16 cellular contexts compared by ENCODE assay signal in genomic region chr11:78216571-78217287, GRCh38. TPM values are rescaled to one million over a fixed set of nuclear protein-coding genes. Genes with fewer than 3 reads are reported as not detected.
DNase-seq lines count a peak whose midpoint lies in the region; ATAC-seq, FAIRE-seq and TF ChIP-seq lines count a peak whose summit lies in the region.
"Had no signal": no experiment of that assay in that cellular context is flagged by ENCODE, and none has a peak within 500 bp of the region (broad histone marks: within the 10 kb centered on the region; RNA-seq: fewer than 3 reads in every experiment).

No MANE protein-coding gene starts in this region.

- no peaks in the 10 kb centered on the region for H3K27me3 ChIP-seq in Karpas-422 (ENCODE audit: low read length)
- H3K27me3 ChIP-seq: hepatocyte, upper lobe of left lung had no signal

- H3K4me3 ChIP-seq in fibroblast of the aortic adventitia (ENCODE audit: low read depth, low read length) (no peak overlapping the region), Karpas-422 (ENCODE audit: low read length) (no peak overlapping the region)
- H3K4me3 ChIP-seq: hepatocyte, skin epidermis, upper lobe of left lung had no signal

- H3K36me3 Mint-ChIP-seq in T-helper 17 cell (ENCODE audit: low read depth) = peaks cover 13% of the 10 kb centered on the region

- no peak overlapping the region for H3K4me2 ChIP-seq in Karpas-422 (ENCODE audit: low read depth, low read length, poor library complexity, severe bottlenecking)
- H3K4me2 ChIP-seq: hepatocyte had no signal

- no peak overlapping the region for H3K4me3 Mint-ChIP-seq in T-helper 17 cell

- no peaks in the 10 kb centered on the region for H3K4me1 ChIP-seq in Karpas-422 (ENCODE audit: low read length)
- H3K4me1 ChIP-seq: parathyroid adenoma, upper lobe of left lung had no signal

- H3K9ac ChIP-seq in Karpas-422 (ENCODE audit: low read length) = no peak overlapping the region
- H3K9ac ChIP-seq: parathyroid adenoma had no signal

- H3K36me3 ChIP-seq in Karpas-422 (ENCODE audit: insufficient read depth, low read length) = no peaks in the 10 kb centered on the region

- no peak for FAIRE-seq in urothelium cell line (lab: Jason Lieb, UNC)

- peak; percentile 17 for DNase-seq in activated effector memory CD4-positive, alpha-beta T cell treated with anti-CD3 and anti-CD28 coated beads, Interleukin-2, amount 50 U/mL, for 16 hours
- DNase-seq in activated effector memory CD4-positive, alpha-beta T cell treated with Interleukin-2 at 50 U/mL for 16 hours = no peak
- DNase-seq in T-helper 17 cell = no peak
- peak; percentile 31 for DNase-seq in fibroblast of the aortic adventitia (ENCODE audit: low read depth)
- peak; percentile 29 for DNase-seq in urothelium cell line (ENCODE audit: low spot score)
- DNase-seq in Karpas-422 = no peak
- no peak for DNase-seq in dermis blood vessel endothelial cell
- DNase-seq: cortex of kidney; left cardiac atrium; NCI-H1105; stimulated activated CD4-positive, alpha-beta T cell treated with anti-CD3 and anti-CD28 coated beads, Interleukin-4, amount 100 ng/mL, for 4 hours; upper lobe of left lung had no signal

- no peaks in the 10 kb centered on the region for H3K9me2 ChIP-seq in Karpas-422 (replicated peaks; ENCODE audit: insufficient read depth, low read length)

- no peaks in the 10 kb centered on the region for H4K20me1 ChIP-seq in Karpas-422 (ENCODE audit: insufficient read depth, low read depth, low read length)

- ATAC-seq in T-helper 17 cell = no peak
- ATAC-seq in HG02938 (IDR thresholded peaks at IDR 0.05; ENCODE audit: unreplicated experiment) = no peak

- H3K27ac Mint-ChIP-seq in T-helper 17 cell = peak overlapping the region; percentile 39

- H2AFZ ChIP-seq in Karpas-422 (ENCODE audit: low read length) = no peak overlapping the region
- H2AFZ ChIP-seq: hepatocyte, parathyroid adenoma had no signal

- no peak for TF ChIP-seq CTCF in fibroblast of the aortic adventitia (IDR thresholded peaks at IDR 0.05; ENCODE audit: insufficient read depth, low read length)

- H3K79me2 ChIP-seq in Karpas-422 (ENCODE audit: low read length) = no peaks in the 10 kb centered on the region
- H3K79me2 ChIP-seq: hepatocyte, parathyroid adenoma had no signal

- H3K27me3 Mint-ChIP-seq in T-helper 17 cell = no peaks in the 10 kb centered on the region

- H3K4me1 Mint-ChIP-seq in T-helper 17 cell = peaks cover 14% of the 10 kb centered on the region

- H3K9me3 ChIP-seq in T-helper 17 cell (ENCODE audit: control insufficient read depth, low read length, poor library complexity, severe bottlenecking) (no peaks in the 10 kb centered on the region), Karpas-422 (ENCODE audit: low read length) (no peaks in the 10 kb centered on the region)
- H3K9me3 ChIP-seq: upper lobe of left lung had no signal

- H3K27ac ChIP-seq in Karpas-422 (ENCODE audit: low read length) = no peak overlapping the region
- H3K27ac ChIP-seq: hepatocyte, parathyroid adenoma, skin epidermis, upper lobe of left lung had no signal

RNA-seq across cellular contexts. Expression of gene USP35, which starts 28.0 kb away (rescaled TPM):
- total RNA-seq in T-helper 17 cell = 10 to 100 TPM; 10.5 to 13.4 TPM
- total RNA-seq in fibroblast of the aortic adventitia (ENCODE audit: low replicate concordance) = 10.2 and 32.2 TPM in 2 replicates
- 1.7 and 2.5 TPM in 2 replicates for total RNA-seq in Karpas-422 (2014; rRNA removed; shearing (Covaris generic); ENCODE audit: low replicate concordance)
- total RNA-seq in dermis blood vessel endothelial cell = 8.1 and 9.7 TPM in 2 replicates

RNA-seq across cellular contexts. Expression of gene KCTD21, which starts 28.3 kb away (rescaled TPM):
- total RNA-seq in T-helper 17 cell (1 to 10 TPM; 2.4 to 4.0 TPM), fibroblast of the aortic adventitia (ENCODE audit: low replicate concordance) (11.9 and 14.5 TPM in 2 replicates), dermis blood vessel endothelial cell (11.7 and 15.6 TPM in 2 replicates)
- total RNA-seq in Karpas-422 (2014; rRNA removed; shearing (Covaris generic); ENCODE audit: low replicate concordance) = 1.2 and 1.8 TPM in 2 replicates

Comparison
In these comparisons a context has a peak if more than half of its experiments do, and no peak if none do; other contexts are left out.
1. DNase-seq: peak in activated effector memory CD4-positive, alpha-beta T cell treated with anti-CD3 and anti-CD28 coated beads, Interleukin-2, amount 50 U/mL, for 16 hours (single experiment), fibroblast of the aortic adventitia (single experiment) and urothelium cell line (single experiment); none in activated effector memory CD4-positive, alpha-beta T cell treated with Interleukin-2 at 50 U/mL for 16 hours (single experiment), T-helper 17 cell (0 of 3), Karpas-422 (single experiment) and dermis blood vessel endothelial cell (single experiment).